ENCODE assay signal across 1 cellular context in genomic region chr10:5538446-5538845, GRCh38.
TF ChIP-seq lines count a peak whose summit lies in the region.

No MANE protein-coding gene starts in this region.

TF ChIP-seq in GM23338, 12 proteins besides CTCF, POLR2A, EP300 and RAD21 (continued from another document):
- TF ChIP-seq ZNF462 (CRISPR knock-in tag; IDR thresholded peaks at IDR 0.05) (no peak), ZNF331 (CRISPR knock-in tag; IDR thresholded peaks at IDR 0.05; ENCODE audit: low read depth) (no peak), ZNF114 (CRISPR knock-in tag; IDR thresholded peaks at IDR 0.05) (no peak), CREB1 (CRISPR knock-in tag; IDR thresholded peaks at IDR 0.05; ENCODE audit: low read depth) (no peak), POLR2AphosphoS5 (IDR thresholded peaks at IDR 0.05; ENCODE audit: low read depth) (no peak), STAT1 (IDR thresholded peaks at IDR 0.05; ENCODE audit: unreplicated experiment) (no peak)
